ENCODE assay signal across 1 cellular context in genomic region chr10:66822801-66823200, GRCh38.
TF ChIP-seq lines count a peak whose summit lies in the region.

No MANE protein-coding gene starts in this region.

TF ChIP-seq in GM23338, 12 proteins besides CTCF, POLR2A, EP300 and RAD21 (continued from another document):
- no peak for TF ChIP-seq EZH2 (IDR thresholded peaks at IDR 0.05; ENCODE audit: low read depth, unreplicated experiment)
- TF ChIP-seq ZNF331 (CRISPR knock-in tag; IDR thresholded peaks at IDR 0.05; ENCODE audit: low read depth) = no peak
- no peak for TF ChIP-seq ZNF462 (CRISPR knock-in tag; IDR thresholded peaks at IDR 0.05)
- TF ChIP-seq STAT1 (IDR thresholded peaks at IDR 0.05; ENCODE audit: unreplicated experiment) = no peak
- TF ChIP-seq, protein P1, sequence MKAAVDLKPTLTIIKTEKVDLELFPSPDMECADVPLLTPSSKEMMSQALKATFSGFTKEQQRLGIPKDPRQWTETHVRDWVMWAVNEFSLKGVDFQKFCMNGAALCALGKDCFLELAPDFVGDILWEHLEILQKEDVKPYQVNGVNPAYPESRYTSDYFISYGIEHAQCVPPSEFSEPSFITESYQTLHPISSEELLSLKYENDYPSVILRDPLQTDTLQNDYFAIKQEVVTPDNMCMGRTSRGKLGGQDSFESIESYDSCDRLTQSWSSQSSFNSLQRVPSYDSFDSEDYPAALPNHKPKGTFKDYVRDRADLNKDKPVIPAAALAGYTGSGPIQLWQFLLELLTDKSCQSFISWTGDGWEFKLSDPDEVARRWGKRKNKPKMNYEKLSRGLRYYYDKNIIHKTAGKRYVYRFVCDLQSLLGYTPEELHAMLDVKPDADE (IDR thresholded peaks at IDR 0.05) = no peak
- TF ChIP-seq ZNF114 (CRISPR knock-in tag; IDR thresholded peaks at IDR 0.05) = no peak
- TF ChIP-seq JUNB (IDR thresholded peaks at IDR 0.05; ENCODE audit: unreplicated experiment) = no peak
TF ChIP-seq in GM23338: peak in this region for 0.
